ENCODE assay signal across 12 cellular contexts in the genomic region with DNA sequence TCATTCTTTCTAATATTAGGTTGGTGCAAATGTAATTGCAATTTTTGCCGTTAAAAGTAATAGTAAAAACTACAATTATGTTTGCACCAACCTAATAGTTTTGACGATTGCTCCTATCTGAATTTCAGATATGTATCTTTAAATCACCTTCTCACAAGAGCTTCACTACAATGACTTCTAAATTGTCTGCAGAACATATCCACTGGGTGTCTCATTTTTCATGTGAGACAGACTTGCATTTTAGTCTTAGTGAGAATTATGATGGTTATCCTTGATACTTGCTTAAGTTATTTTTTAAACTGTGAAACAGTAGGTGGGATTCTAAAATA.
DNase-seq lines count a peak whose midpoint lies in the region; ATAC-seq and TF ChIP-seq lines count a peak whose summit lies in the region.
"Had no signal": no experiment of that assay in that cellular context is flagged by ENCODE, and none has a peak within 500 bp of the region (broad histone marks: within the 10 kb centered on the region; RNA-seq: fewer than 3 reads in every experiment).

No MANE protein-coding gene starts in this region.

- peak overlapping the region; percentile 79 for H3K27ac ChIP-seq in DND-41 (ENCODE audit: low read length)
- H3K27ac ChIP-seq in coronary artery = no peak overlapping the region
- no peak overlapping the region for H3K27ac ChIP-seq in psoas muscle

- H2AFZ ChIP-seq in DND-41 (ENCODE audit: low read depth, low read length) = no peak overlapping the region

- no peaks in the 10 kb centered on the region for H4K20me1 ChIP-seq in DND-41 (ENCODE audit: insufficient read depth, low read length)

- H3K4me2 ChIP-seq in DND-41 (ENCODE audit: insufficient read depth, low read length) = peak overlapping the region; percentile 61

- H3K79me2 ChIP-seq in DND-41 (ENCODE audit: insufficient read depth, low read length) = peaks cover 59% of the 10 kb centered on the region

- H3K4me1 ChIP-seq in DND-41 (ENCODE audit: insufficient read depth, low read length) (peaks cover 67% of the 10 kb centered on the region), psoas muscle (peaks cover 12% of the 10 kb centered on the region)

- H3K27me3 ChIP-seq in DND-41 (ENCODE audit: insufficient read depth, low read length, poor library complexity) (no peaks in the 10 kb centered on the region), psoas muscle (ENCODE audit: insufficient read depth in 3 of 3, low read length in 2 of 3) (no peaks in the 10 kb centered on the region)

- intact Hi-C loops in psoas muscle (cut with DNase I) = no loop called here

- DNase-seq in DND-41 = no peak
- DNase-seq in central memory CD8-positive, alpha-beta T cell (ENCODE audit: low spot score in 2 of 2) = no peak
- no peak for DNase-seq in coronary artery (ENCODE audit: low spot score)
- DNase-seq in NCI-H748 (lab: John Stamatoyannopoulos, UW; ENCODE audit: unreplicated experiment) = no peak
- no peak for DNase-seq in psoas muscle
- no peak for DNase-seq in NCI-H446 (lab: John Stamatoyannopoulos, UW)
- DNase-seq: DMS153; NCI-H1930; Right ventricle myocardium superior; stimulated activated naive CD4-positive, alpha-beta T cell treated with Interleukin-2 at 50 U/mL for 16 hours had no signal

- peak overlapping the region; percentile 36; the same call in 1 of the 2 replicates for H3K9ac ChIP-seq in DND-41 (ENCODE audit: low read depth, low read length)

- TF ChIP-seq CTCF in DND-41 (IDR thresholded peaks at IDR 0.05; ENCODE audit: borderline replicate concordance, extremely low read depth, low read length, poor library complexity, severe bottlenecking) (peak; percentile 24), coronary artery (IDR thresholded peaks at IDR 0.05) (no peak), psoas muscle (IDR thresholded peaks at IDR 0.05) (no peak)

- H3K4me3 ChIP-seq in DND-41 (ENCODE audit: low read depth in 1 of 2, low read length in 2 of 2) (no peak overlapping the region), coronary artery (no peak overlapping the region), psoas muscle (no peak overlapping the region)

- no peaks in the 10 kb centered on the region for H3K9me3 Mint-ChIP-seq in central memory CD8-positive, alpha-beta T cell

- H3K36me3 ChIP-seq in DND-41 (ENCODE audit: insufficient read depth, low read length) = 0 out of 2 replicates have a peak, but pooled peaks cover 4% of the 10 kb centered on the region
- H3K36me3 ChIP-seq in psoas muscle (ENCODE audit: insufficient read depth in 1 of 2, low read depth in 1 of 2) = no peaks in the 10 kb centered on the region

- H3K4me3 Mint-ChIP-seq in central memory CD8-positive, alpha-beta T cell = peak overlapping the region; percentile 33

- ATAC-seq in DND-41 (ENCODE audit: insufficient read depth, low read depth) (peak; percentile 54; the same call in 2 of the 3 replicates), GM19452 (IDR thresholded peaks at IDR 0.05; ENCODE audit: unreplicated experiment) (peak; percentile 11), HG03469 (IDR thresholded peaks at IDR 0.05; ENCODE audit: unreplicated experiment) (peak; percentile 2), psoas muscle (no peak)
- no peak for ATAC-seq in central memory CD8-positive, alpha-beta T cell (replicated peaks; ENCODE audit: extremely low read depth, poor library complexity, severe bottlenecking)

- peaks cover 5% of the 10 kb centered on the region for H3K36me3 Mint-ChIP-seq in central memory CD8-positive, alpha-beta T cell (ENCODE audit: insufficient read depth)

- 66 to 88% (median 86%) methylated on average over 2 of the region's 2 CpGs for WGBS in psoas muscle, 3 donors

- H3K27me3 Mint-ChIP-seq in central memory CD8-positive, alpha-beta T cell = no peaks in the 10 kb centered on the region

- H3K4me1 Mint-ChIP-seq in central memory CD8-positive, alpha-beta T cell = peaks cover 65% of the 10 kb centered on the region

- H3K9me3 ChIP-seq in DND-41 (ENCODE audit: insufficient read depth, low read length, severe bottlenecking) (peaks cover under 1% of the 10 kb centered on the region), psoas muscle (no peaks in the 10 kb centered on the region)

- no peak overlapping the region for H3K27ac Mint-ChIP-seq in central memory CD8-positive, alpha-beta T cell (ENCODE audit: low read depth)

Comparison
In these comparisons a context has a peak if more than half of its experiments do, and no peak if none do; other contexts are left out.
1. ATAC-seq: peak in DND-41 (single experiment), GM19452 (single experiment) and HG03469 (single experiment); none in central memory CD8-positive, alpha-beta T cell (single experiment) and psoas muscle (0 of 4).